19 cellular contexts compared by ENCODE assay signal in genomic region chr1:107550358-107550757, GRCh38.
"Had no signal": no experiment of that assay in that cellular context is flagged by ENCODE, and none has a peak within 500 bp of the region (broad histone marks: within the 10 kb centered on the region; RNA-seq: fewer than 3 reads in every experiment).

No MANE protein-coding gene starts in this region.

- H3K27ac ChIP-seq: dorsolateral prefrontal cortex, lower lobe of right lung, ovary, psoas muscle, sigmoid colon, testis, tibial artery had no signal

- DNase-seq: dorsolateral prefrontal cortex; effector CD4-positive, alpha-beta T cell; hypothalamus; left ventricle myocardium superior; lower lobe of right lung; natural killer cell; occipital lobe; ovary; posterior cingulate gyrus; psoas muscle; right cardiac atrium; sigmoid colon; stimulated activated CD4-positive, alpha-beta T cell treated with anti-CD3 and anti-CD28 coated beads, Interleukin-4, amount 100 ng/mL, for 4 hours; stimulated activated naive CD8-positive, alpha-beta T cell treated with anti-CD3 and anti-CD28 coated beads, Interleukin-15, Interleukin-2, amounts not matched to agents 100 U/mL and 50 U/mL, for 24 hours; substantia nigra; testis; tibial artery had no signal

- H3K27me3 ChIP-seq: dorsolateral prefrontal cortex, ovary, sigmoid colon, testis, tibial artery had no signal

- H3K27ac Mint-ChIP-seq: natural killer cell; stimulated activated memory B cell treated with anti-CD40 and anti-IgM and Interleukin-4, amounts not matched to agents 10 μg/mL and 1 μg/mL and 100 μg/mL, for 72 hours; type B pancreatic cell had no signal

- H3K4me1 Mint-ChIP-seq: natural killer cell; stimulated activated memory B cell treated with anti-CD40 and anti-IgM and Interleukin-4, amounts not matched to agents 10 μg/mL and 1 μg/mL and 100 μg/mL, for 72 hours had no signal

- H3K4me3 ChIP-seq: dorsolateral prefrontal cortex, lower lobe of right lung, ovary, psoas muscle, sigmoid colon, testis, tibial artery had no signal

- H3K36me3 ChIP-seq: lower lobe of right lung, ovary, sigmoid colon, tibial artery had no signal

- ATAC-seq: left ventricle myocardium superior; lower lobe of right lung; natural killer cell; psoas muscle; right cardiac atrium; stimulated activated memory B cell treated with anti-CD40 and anti-IgM and Interleukin-4, amounts not matched to agents 10 μg/mL and 1 μg/mL and 100 μg/mL, for 72 hours; stimulated activated naive CD8-positive, alpha-beta T cell treated with anti-CD3 and anti-CD28 coated beads, Interleukin-15, Interleukin-2, amounts not matched to agents 100 U/mL and 50 U/mL, for 24 hours had no signal

- H3K36me3 Mint-ChIP-seq: natural killer cell; stimulated activated memory B cell treated with anti-CD40 and anti-IgM and Interleukin-4, amounts not matched to agents 10 μg/mL and 1 μg/mL and 100 μg/mL, for 72 hours; type B pancreatic cell had no signal

- H3K27me3 Mint-ChIP-seq: stimulated activated memory B cell treated with anti-CD40 and anti-IgM and Interleukin-4, amounts not matched to agents 10 μg/mL and 1 μg/mL and 100 μg/mL, for 72 hours; type B pancreatic cell had no signal

- H3K9me3 Mint-ChIP-seq: natural killer cell; stimulated activated memory B cell treated with anti-CD40 and anti-IgM and Interleukin-4, amounts not matched to agents 10 μg/mL and 1 μg/mL and 100 μg/mL, for 72 hours had no signal

- H3K9me3 ChIP-seq: lower lobe of right lung, ovary, psoas muscle, sigmoid colon, testis, tibial artery had no signal

- H3K4me3 Mint-ChIP-seq: natural killer cell; stimulated activated memory B cell treated with anti-CD40 and anti-IgM and Interleukin-4, amounts not matched to agents 10 μg/mL and 1 μg/mL and 100 μg/mL, for 72 hours; type B pancreatic cell had no signal

- H3K4me1 ChIP-seq: lower lobe of right lung, psoas muscle, testis, tibial artery had no signal
